ENCODE assay signal across 8 cellular contexts in genomic region chr19:3698386-3698950, GRCh38. TPM values are rescaled to one million over a fixed set of nuclear protein-coding genes. Genes with fewer than 3 reads are reported as not detected.
DNase-seq lines count a peak whose midpoint lies in the region; ATAC-seq, FAIRE-seq and TF ChIP-seq lines count a peak whose summit lies in the region.

No MANE protein-coding gene starts in this region.

- no peak for FAIRE-seq in astrocyte (lab: Jason Lieb, UNC)
- no peak for FAIRE-seq in GM12891 (lab: Jason Lieb, UNC)
- no peak for FAIRE-seq in HTR-8/SVneo (lab: Jason Lieb, UNC)

- H3K27me3 Mint-ChIP-seq in astrocyte (ENCODE audit: low read depth, unreplicated experiment), result no peaks in the 10 kb centered on the region

- peaks cover 51% of the 10 kb centered on the region for H4K20me1 ChIP-seq in astrocyte (ENCODE audit: insufficient read depth, low read length)

- in situ Hi-C loops in GM13977 (cut with MboI; ENCODE audit: low pct_unique_long_range_greater_than_20kb, low sequenced_read_pairs, unreplicated experiment), result no loop called here

- peak overlapping the region; percentile 41 for H3K9ac ChIP-seq in astrocyte (ENCODE audit: low read length)

- H3K4me1 ChIP-seq in ACC112 (ENCODE audit: control insufficient read depth, insufficient read depth, low read length, unreplicated experiment), result peaks cover 3% of the 10 kb centered on the region
- peaks cover 7% of the 10 kb centered on the region for H3K4me1 ChIP-seq in astrocyte (ENCODE audit: insufficient read depth, low read length)

- H3K9me3 Mint-ChIP-seq in astrocyte (ENCODE audit: unreplicated experiment), result no peaks in the 10 kb centered on the region

- peaks cover 50% of the 10 kb centered on the region for H3K79me2 ChIP-seq in ACC112 (ENCODE audit: control insufficient read depth, insufficient read depth, low read length, unreplicated experiment)
- H3K79me2 ChIP-seq in astrocyte (ENCODE audit: insufficient read depth, low read length), result peaks cover 65% of the 10 kb centered on the region

- H3K27me3 ChIP-seq in ACC112 (ENCODE audit: insufficient read depth, low read length), result no peaks in the 10 kb centered on the region
- H3K27me3 ChIP-seq in astrocyte (ENCODE audit: insufficient read depth, low read length), result no peaks in the 10 kb centered on the region

- TF ChIP-seq CTCF in GM13977 (IDR thresholded peaks at IDR 0.05; ENCODE audit: extremely low read depth, insufficient read depth, missing control alignments) (no peak), astrocyte (IDR thresholded peaks at IDR 0.05; ENCODE audit: insufficient read depth, low read depth, low read length) (no peak)

- no peak overlapping the region for H3K27ac Mint-ChIP-seq in astrocyte (ENCODE audit: unreplicated experiment)

- H3K36me3 ChIP-seq in ACC112 (ENCODE audit: insufficient read depth, low read length) (no peaks in the 10 kb centered on the region), astrocyte (ENCODE audit: insufficient read depth, low read length) (no peaks in the 10 kb centered on the region)

- H2AFZ ChIP-seq in ACC112 (ENCODE audit: low read length, unreplicated experiment) (no peak overlapping the region), astrocyte (ENCODE audit: low read depth, low read length) (no peak overlapping the region)

- no peak overlapping the region for H3K27ac ChIP-seq in ACC112 (ENCODE audit: low read depth, low read length)
- no peak overlapping the region for H3K27ac ChIP-seq in astrocyte (ENCODE audit: low read depth, low read length)

- no peaks in the 10 kb centered on the region for H3K36me3 Mint-ChIP-seq in astrocyte (ENCODE audit: low read depth, unreplicated experiment)

- H3K4me3 Mint-ChIP-seq in astrocyte (ENCODE audit: unreplicated experiment), result peak overlapping the region; percentile 60

- peak overlapping the region; percentile 16; the same call in 1 of the 2 replicates for H3K4me3 ChIP-seq in ACC112 (ENCODE audit: low read depth, low read length)
- no peak overlapping the region for H3K4me3 ChIP-seq in astrocyte (ENCODE audit: insufficient read depth, low read depth, low read length)

- peak overlapping the region; percentile 98 for H3K4me2 ChIP-seq in astrocyte (ENCODE audit: low read length)

- TF ChIP-seq POLR2A in GM12891 (IDR thresholded peaks at IDR 0.05; ENCODE audit: low read depth, low read length), result no peak

- DNase-seq in GM13977 (ENCODE audit: low spot score), result peak; percentile 73
- DNase-seq in astrocyte (ENCODE audit: low read depth), result no peak
- DNase-seq in myocyte (ENCODE audit: low read depth), result peak; percentile 13
- DNase-seq in GM12891 (ENCODE audit: insufficient read length, low spot score), result no peak
- DNase-seq in NCI-H2081 (lab: John Stamatoyannopoulos, UW), result no peak
- DNase-seq in HTR-8/SVneo (ENCODE audit: insufficient read length, low spot score), result no peak

- H3K9me3 ChIP-seq in astrocyte (ENCODE audit: insufficient read depth, low read depth, low read length), result no peaks in the 10 kb centered on the region

- no peak for ATAC-seq in GM21447 (IDR thresholded peaks at IDR 0.05; ENCODE audit: unreplicated experiment)

- H3K4me1 Mint-ChIP-seq in astrocyte (ENCODE audit: low read depth, unreplicated experiment), result no peaks in the 10 kb centered on the region

TF ChIP-seq in GM12891, 5 proteins besides CTCF, POLR2A, EP300 and RAD21:
- no peak for TF ChIP-seq PAX5 (IDR thresholded peaks at IDR 0.05; ENCODE audit: insufficient read depth, low read length, severe bottlenecking)
- TF ChIP-seq TAF1 (IDR thresholded peaks at IDR 0.05; ENCODE audit: low read depth, low read length), result no peak
- TF ChIP-seq POU2F2 (IDR thresholded peaks at IDR 0.05; ENCODE audit: low read depth, low read length), result no peak
- no peak for TF ChIP-seq POLR2AphosphoS5 (IDR thresholded peaks at IDR 0.05; ENCODE audit: low read depth, low read length)
- no peak for TF ChIP-seq SPI1 (IDR thresholded peaks at IDR 0.05; ENCODE audit: low read depth, low read length)
TF ChIP-seq in GM12891: peak in this region for 0.

RNA-seq across cellular contexts. Expression of gene PIP5K1C, which starts 1.8 kb away (rescaled TPM):
- total RNA-seq in astrocyte, result 42.0 and 44.2 TPM in 2 replicates
- 17.9 and 22.8 TPM in 2 replicates for total RNA-seq in myocyte
- 37.9 TPM for polyA plus RNA-seq in myocyte (2012)
- 15.4 TPM for polyA plus RNA-seq in GM12891 (2012; ENCODE audit: low read depth, missing spikeins)

RNA-seq across cellular contexts. Expression of gene TJP3, which starts 9.7 kb away (rescaled TPM):
- total RNA-seq in astrocyte, result 0.58 and 2.0 TPM in 2 replicates
- total RNA-seq in myocyte, result not detected in 2 replicates
- 0.42 TPM for polyA plus RNA-seq in myocyte (2012)
- polyA plus RNA-seq in GM12891 (2012; ENCODE audit: low read depth, missing spikeins), result 0.62 TPM

Comparison
In these comparisons a context has a peak if more than half of its experiments do, and no peak if none do; other contexts are left out.
1. DNase-seq: peak in GM13977 (single experiment) and myocyte (single experiment); none in astrocyte (single experiment), GM12891 (single experiment), NCI-H2081 (0 of 2) and HTR-8/SVneo (single experiment).